9 cellular contexts compared by ENCODE assay signal in the genomic region with DNA sequence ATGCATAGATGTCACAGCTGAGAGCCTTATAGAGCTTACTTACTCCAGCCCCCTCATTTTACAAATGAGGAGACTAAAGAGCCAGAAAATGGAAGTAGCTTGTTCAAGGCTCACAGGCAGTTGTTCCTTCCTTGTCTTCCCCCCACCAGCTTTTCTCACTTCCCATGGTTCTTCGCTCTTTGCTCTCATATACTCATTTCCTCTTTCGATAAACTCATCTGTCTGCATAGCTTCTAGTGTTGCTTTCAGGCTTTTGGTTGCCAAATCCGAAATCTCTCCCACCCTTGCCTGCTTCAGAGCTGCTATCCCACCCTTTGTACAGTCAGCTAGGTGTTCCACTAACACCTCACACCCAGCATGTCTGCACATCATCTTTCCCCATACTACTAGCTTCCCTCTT. TPM values are rescaled to one million over a fixed set of nuclear protein-coding genes. Genes with fewer than 3 reads are reported as not detected.
DNase-seq lines count a peak whose midpoint lies in the region; ATAC-seq, FAIRE-seq and TF ChIP-seq lines count a peak whose summit lies in the region.
"Had no signal": no experiment of that assay in that cellular context is flagged by ENCODE, and none has a peak within 500 bp of the region (broad histone marks: within the 10 kb centered on the region; RNA-seq: fewer than 3 reads in every experiment).

No MANE protein-coding gene starts in this region.

- peak overlapping the region; percentile 61 for H3K27ac ChIP-seq in CD4-positive, alpha-beta memory T cell (ENCODE audit: low read depth, low read length)
- peak overlapping the region; percentile 72 for H3K27ac ChIP-seq in GM12878 (ENCODE audit: control insufficient read depth, insufficient read depth)

- ATAC-seq in GM19452 (IDR thresholded peaks at IDR 0.05; ENCODE audit: unreplicated experiment): peak; percentile 73
- peak; percentile 85 for ATAC-seq in GM12878
- ATAC-seq in GM19035 (IDR thresholded peaks at IDR 0.05; ENCODE audit: unreplicated experiment): no peak

- peaks cover 11 to 34% (median 21%) of the 10 kb centered on the region in 4 donors for H3K4me1 Mint-ChIP-seq in CD4-positive, alpha-beta memory T cell
- H3K4me1 Mint-ChIP-seq in IgD-negative memory B cell: peaks cover 9 to 15% (median 14%) of the 10 kb centered on the region in 3 donors
- no peaks in the 10 kb centered on the region for H3K4me1 Mint-ChIP-seq in chondrocyte (ENCODE audit: low read depth)

- H3K4me1 ChIP-seq in CD4-positive, alpha-beta memory T cell (ENCODE audit: insufficient read depth, low read length): peaks cover 8% of the 10 kb centered on the region
- H3K4me1 ChIP-seq in GM12878 (ENCODE audit: control insufficient read depth, insufficient read depth, low read length): no peaks in the 10 kb centered on the region

- TF ChIP-seq CTCF in GM12878 (IDR thresholded peaks at IDR 0.05 in 2 of 3, conservative IDR thresholded peaks at IDR 0.05 in 1 of 3; ENCODE audit: control insufficient read depth in 2 of 3, extremely low read depth in 1 of 3, insufficient read depth in 1 of 3, low read depth in 3 of 3, low read length in 3 of 3): no peak
- no peak for TF ChIP-seq CTCF in chondrocyte (IDR thresholded peaks at IDR 0.05)

- no peak for TF ChIP-seq EP300 in GM12878 (IDR thresholded peaks at IDR 0.05; ENCODE audit: borderline replicate concordance in 1 of 2, control insufficient read depth in 1 of 2, low read depth in 2 of 2, low read length in 2 of 2)

- intact Hi-C loops in CD4-positive, alpha-beta memory T cell (cut with micrococcal nuclease): loop anchor here (5.0 kb wide), 1 partner anchor 54 kb away; a partner anchor contains a TSS
- intact Hi-C loops in GM12878 (cut with micrococcal nuclease; ENCODE audit: unreplicated experiment): no loop called here

- WGBS in GM12878 (ENCODE audit: insufficient coverage, insufficient replicate concordance, low lambda C conversion rate, missing lambda C conversion rate): 3% methylated on average over 3 of the region's 3 CpGs

- no peak for FAIRE-seq in GM12878 (lab: Jason Lieb, UNC)

- SMC1A ChIA-PET in GM12878 (lab: Charles Lee; ENCODE audit: uncharacterized antibody, unreplicated experiment): interaction anchor here (1.1 to 3.7 kb wide), 9 partner anchors 10 to 168 kb away, joined by 3 to 43 read pairs (median 5); a partner anchor contains a TSS

- no TSS peak for BruUV-seq in GM12878 (replicated peaks; lab: Mats Ljungman, UMichigan)

- CTCF ChIA-PET in CD4-positive, alpha-beta memory T cell (lab: Charles Lee; ENCODE audit: partially characterized antibody): interaction anchor here (0.6 to 1.2 kb wide), 2 partner anchors 57 to 114 kb away, joined by 3 to 4 read pairs; a partner anchor contains a TSS
- CTCF ChIA-PET in GM12878 (lab: Yijun Ruan, JAX): interaction anchor here (0.7 to 4.2 kb wide), 5 partner anchors 13 to 56 kb away, joined by 3 to 31 read pairs (median 6); a partner anchor contains a TSS

- H3K27me3 Mint-ChIP-seq in CD4-positive, alpha-beta memory T cell: no peaks in the 10 kb centered on the region
- peaks cover 4% of the 10 kb centered on the region for H3K27me3 Mint-ChIP-seq in IgD-negative memory B cell
- no peaks in the 10 kb centered on the region for H3K27me3 Mint-ChIP-seq in chondrocyte (ENCODE audit: low read depth)

- H3K9me3 ChIP-seq in CD4-positive, alpha-beta memory T cell (ENCODE audit: control insufficient read depth in 1 of 2, low read length in 2 of 2): no peaks in the 10 kb centered on the region
- H3K9me3 ChIP-seq in GM12878 (replicated peaks; ENCODE audit: control insufficient read depth, insufficient read depth, low read length): no peaks in the 10 kb centered on the region

- in situ Hi-C loops in GM12878 (cut with MboI): loop anchor here (10.0 kb wide), 1 partner anchor 337 kb away; a partner anchor contains a TSS

- POLR2A ChIA-PET in CD4-positive, alpha-beta memory T cell (lab: Charles Lee; ENCODE audit: partially characterized antibody): interaction anchor here (1.0 to 4.5 kb wide), 8 partner anchors 10 to 336 kb away, joined by 3 to 67 read pairs (median 12); a partner anchor contains a TSS
- POLR2A ChIA-PET in GM12878 (lab: Charles Lee): interaction anchor here (0.7 to 3.9 kb wide), 8 partner anchors 15 to 168 kb away, joined by 3 to 76 read pairs (median 4); a partner anchor contains a TSS

- H3K9me3 Mint-ChIP-seq in CD4-positive, alpha-beta memory T cell: no peaks in the 10 kb centered on the region
- H3K9me3 Mint-ChIP-seq in IgD-negative memory B cell (no peaks in the 10 kb centered on the region), chondrocyte (ENCODE audit: low read depth) (peaks cover 7% of the 10 kb centered on the region)

- peaks cover 0 to 10% of the 10 kb centered on the region in 2 donors for H3K36me3 Mint-ChIP-seq in CD4-positive, alpha-beta memory T cell
- no peaks in the 10 kb centered on the region for H3K36me3 Mint-ChIP-seq in IgD-negative memory B cell
- no peaks in the 10 kb centered on the region for H3K36me3 Mint-ChIP-seq in chondrocyte (ENCODE audit: low read depth)

- TF ChIP-seq RAD21 in GM12878 (IDR thresholded peaks at IDR 0.05; ENCODE audit: insufficient read depth, low read depth, low read length): no peak

- peaks cover 27% of the 10 kb centered on the region for H3K79me2 ChIP-seq in GM12878 (ENCODE audit: control insufficient read depth, insufficient read depth, low read length)

- peak in 2 of 5 donors; percentile 15 to 23 for DNase-seq in CD4-positive, alpha-beta memory T cell
- peak; percentile 56 for DNase-seq in GM12878 (ENCODE audit: low read depth, low spot score)
- DNase-seq in EL: no peak
- no peak for DNase-seq in chondrocyte (ENCODE audit: low spot score)
- DNase-seq in NCI-H774 (lab: John Stamatoyannopoulos, UW): no peak

- H3K27me3 ChIP-seq in CD4-positive, alpha-beta memory T cell (ENCODE audit: insufficient read depth, low read length): no peaks in the 10 kb centered on the region
- H3K27me3 ChIP-seq in GM12878 (replicated peaks in 1 of 2; ENCODE audit: control insufficient read depth in 2 of 2, insufficient read depth in 2 of 2, low read length in 1 of 2): no peaks in the 10 kb centered on the region

- no peaks in the 10 kb centered on the region for H3K36me3 ChIP-seq in CD4-positive, alpha-beta memory T cell (ENCODE audit: insufficient read depth, low read length)
- H3K36me3 ChIP-seq in GM12878 (ENCODE audit: control insufficient read depth in 2 of 2, insufficient read depth in 2 of 2, low read length in 1 of 2): no peaks in the 10 kb centered on the region

- peak overlapping the region; percentile 59 for H3K9ac ChIP-seq in GM12878 (ENCODE audit: control insufficient read depth, insufficient read depth, low read length)

- no peaks in the 10 kb centered on the region for H4K20me1 ChIP-seq in GM12878 (ENCODE audit: control insufficient read depth, insufficient read depth)

- peak overlapping the region; percentile 57; the same call in 1 of the 2 replicates for H3K4me2 ChIP-seq in GM12878 (ENCODE audit: control insufficient read depth, insufficient read depth)

- H2AFZ ChIP-seq in GM12878 (ENCODE audit: control insufficient read depth, low read depth, low read length): peak overlapping the region; percentile 69

- H3K4me3 Mint-ChIP-seq in CD4-positive, alpha-beta memory T cell: peak overlapping the region; percentile 85 to 96 (median 90)
- H3K4me3 Mint-ChIP-seq in IgD-negative memory B cell (peak overlapping the region; percentile 86 to 96 (median 92)), chondrocyte (ENCODE audit: unreplicated experiment) (no peak overlapping the region)

- H3K4me3 ChIP-seq in CD4-positive, alpha-beta memory T cell (ENCODE audit: low read length in 2 of 2): peak overlapping the region; percentile 29 to 60
- H3K4me3 ChIP-seq in GM12878: peak overlapping the region; percentile 69

- RAD21 ChIA-PET in GM12878 (lab: Charles Lee; ENCODE audit: unreplicated experiment): interaction anchor here (0.7 to 3.9 kb wide), 9 partner anchors 17 to 168 kb away, joined by 3 to 49 read pairs (median 6); a partner anchor contains a TSS

- peak overlapping the region; percentile 86 to 95 (median 89) for H3K27ac Mint-ChIP-seq in CD4-positive, alpha-beta memory T cell
- peak overlapping the region; percentile 0 to 25 (median 11) for H3K27ac Mint-ChIP-seq in IgD-negative memory B cell
- H3K27ac Mint-ChIP-seq in chondrocyte (ENCODE audit: unreplicated experiment): no peak overlapping the region

- no peak for TF ChIP-seq POLR2A in GM12878 (IDR thresholded peaks at IDR 0.05; ENCODE audit: low read depth, low read length)

RNA-seq across cellular contexts. Expression of a gene that starts 25.0 kb away (rescaled TPM):
- total RNA-seq in CD4-positive, alpha-beta memory T cell: not detected
- polyA plus RNA-seq in CD4-positive, alpha-beta memory T cell: not detected
- polyA plus RNA-seq in IgD-negative memory B cell (not detected), GM12878 (2011; rRNA removed) (not detected in 2 replicates), GM12878 (2014; fragmentation: Illumina TruSeq; extraction: Trizol) (not detected in 2 replicates), GM12878 (2014; fragmentation: Nextera tagmentation; extraction: Ambion mirVana) (not detected), GM12878 (2014; rRNA removed) (not detected in 2 replicates), GM12878 (2016; fragmentation: Nextera tagmentation; extraction: Ambion mirVana) (not detected)
- not detected in 2 replicates for total RNA-seq in GM12878 (2013; cell fraction: nucleolus; rRNA removed)
- total RNA-seq in GM12878 (2014; rRNA removed) (not detected in 2 replicates), GM12878 (2014; rRNA removed; fragmentation: Illumina TruSeq; extraction: Trizol) (not detected in 2 replicates), GM12878 (2021) (0.13 TPM in 1 of 2 replicates, not detected in the other), chondrocyte (not detected in 3 replicates)
- polyA plus RNA-seq in GM12878 (2011; ENCODE audit: low read depth): not detected
- not detected in 2 replicates for polyA plus RNA-seq in GM12878 (2011; cell fraction: cytosol; rRNA removed)
- polyA plus RNA-seq in GM12878 (2011; cell fraction: nucleus; rRNA removed): 0.06 TPM in 1 of 2 replicates, not detected in the other
- polyA plus RNA-seq in GM12878 (2012): not detected in 2 replicates
- not detected in 2 replicates for polyA minus RNA-seq in GM12878 (2011; rRNA and poly(A)+ RNA removed)
- not detected in 2 replicates for polyA minus RNA-seq in GM12878 (2011; cell fraction: cytosol; rRNA and poly(A)+ RNA removed)
- polyA minus RNA-seq in GM12878 (2011; cell fraction: nucleus; rRNA and poly(A)+ RNA removed): not detected in 2 replicates
- total RNA-seq: fibroblast of villous mesenchyme had no signal

RNA-seq across cellular contexts. Expression of a gene that starts 53.4 kb away (rescaled TPM):
- total RNA-seq in CD4-positive, alpha-beta memory T cell: 1 to 10 TPM; 2.2 to 2.3 TPM
- under 1 TPM; 0.21 to 0.25 TPM for polyA plus RNA-seq in CD4-positive, alpha-beta memory T cell
- polyA plus RNA-seq in IgD-negative memory B cell (0.15 TPM), GM12878 (2011; rRNA removed) (0.33 and 0.48 TPM in 2 replicates), GM12878 (2014; fragmentation: Illumina TruSeq; extraction: Trizol) (0.48 and 0.73 TPM in 2 replicates), GM12878 (2014; fragmentation: Nextera tagmentation; extraction: Ambion mirVana) (under 1 TPM; 0.07 to 0.13 TPM), GM12878 (2014; rRNA removed) (0.50 and 0.61 TPM in 2 replicates), GM12878 (2016; fragmentation: Nextera tagmentation; extraction: Ambion mirVana) (under 1 TPM; 0.21 to 0.42 TPM)
- 3.7 and 3.8 TPM in 2 replicates for total RNA-seq in GM12878 (2013; cell fraction: nucleolus; rRNA removed)
- total RNA-seq in GM12878 (2014; rRNA removed) (0.16 and 0.23 TPM in 2 replicates), GM12878 (2014; rRNA removed; fragmentation: Illumina TruSeq; extraction: Trizol) (0.14 and 0.18 TPM in 2 replicates), GM12878 (2021) (0.33 and 0.56 TPM in 2 replicates), chondrocyte (0.52 to 1.1 TPM (median 0.87 TPM) in 3 replicates)
- polyA plus RNA-seq in GM12878 (2011; ENCODE audit: low read depth): 0.62 TPM
- polyA plus RNA-seq in GM12878 (2011; cell fraction: cytosol; rRNA removed): 0.28 and 0.42 TPM in 2 replicates
- polyA plus RNA-seq in GM12878 (2011; cell fraction: nucleus; rRNA removed): 2.8 TPM in 2 replicates
- 0.79 and 1.1 TPM in 2 replicates for polyA plus RNA-seq in GM12878 (2012)
- polyA minus RNA-seq in GM12878 (2011; rRNA and poly(A)+ RNA removed): 0.59 and 0.72 TPM in 2 replicates
- 0.40 TPM in 1 of 2 replicates, not detected in the other for polyA minus RNA-seq in GM12878 (2011; cell fraction: cytosol; rRNA and poly(A)+ RNA removed)
- polyA minus RNA-seq in GM12878 (2011; cell fraction: nucleus; rRNA and poly(A)+ RNA removed): 0.36 and 0.67 TPM in 2 replicates

RNA-seq across cellular contexts. Expression of a gene that starts 55.9 kb away (rescaled TPM):
- total RNA-seq in CD4-positive, alpha-beta memory T cell: 10 to 100 TPM; 28.0 to 28.2 TPM
- polyA plus RNA-seq in CD4-positive, alpha-beta memory T cell: 1 to 10 TPM; 5.8 to 6.0 TPM
- polyA plus RNA-seq in IgD-negative memory B cell (7.0 TPM), GM12878 (2011; rRNA removed) (9.0 and 19.6 TPM in 2 replicates), GM12878 (2014; fragmentation: Illumina TruSeq; extraction: Trizol) (18.6 and 20.3 TPM in 2 replicates), GM12878 (2014; fragmentation: Nextera tagmentation; extraction: Ambion mirVana) (1 to 10 TPM; 2.3 to 5.1 TPM), GM12878 (2014; rRNA removed) (19.8 and 20.0 TPM in 2 replicates), GM12878 (2016; fragmentation: Nextera tagmentation; extraction: Ambion mirVana) (1 to 10 TPM; 9.6 to 10.0 TPM)
- total RNA-seq in GM12878 (2013; cell fraction: nucleolus; rRNA removed): 51.1 and 53.3 TPM in 2 replicates
- total RNA-seq in GM12878 (2014; rRNA removed) (12.6 and 14.5 TPM in 2 replicates), GM12878 (2014; rRNA removed; fragmentation: Illumina TruSeq; extraction: Trizol) (9.9 and 10.1 TPM in 2 replicates), GM12878 (2021) (27.4 and 28.1 TPM in 2 replicates), chondrocyte (31.9 to 35.2 TPM (median 32.1 TPM) in 3 replicates)
- 13.6 TPM for polyA plus RNA-seq in GM12878 (2011; ENCODE audit: low read depth)
- 22.3 and 26.0 TPM in 2 replicates for polyA plus RNA-seq in GM12878 (2011; cell fraction: cytosol; rRNA removed)
- 80.6 and 110 TPM in 2 replicates for polyA plus RNA-seq in GM12878 (2011; cell fraction: nucleus; rRNA removed)
- 18.0 and 22.7 TPM in 2 replicates for polyA plus RNA-seq in GM12878 (2012)
- polyA minus RNA-seq in GM12878 (2011; rRNA and poly(A)+ RNA removed): 23.0 and 27.0 TPM in 2 replicates
- 14.2 and 15.6 TPM in 2 replicates for polyA minus RNA-seq in GM12878 (2011; cell fraction: cytosol; rRNA and poly(A)+ RNA removed)
- 22.5 and 27.5 TPM in 2 replicates for polyA minus RNA-seq in GM12878 (2011; cell fraction: nucleus; rRNA and poly(A)+ RNA removed)
